In genomic region chr15:68229386-68230156, GRCh38 we compare ENCODE assay signal across 1 cellular context.
TF ChIP-seq lines count a peak whose summit lies in the region.

Gene CLN6 (minus strand): TSS chr15:68229728. CDS start chr15:68229584, 144 bp downstream.

TF ChIP-seq in IMR-90, 13 proteins besides CTCF, POLR2A, EP300 and RAD21 (continued from another document):
- TF ChIP-seq, protein P1, sequence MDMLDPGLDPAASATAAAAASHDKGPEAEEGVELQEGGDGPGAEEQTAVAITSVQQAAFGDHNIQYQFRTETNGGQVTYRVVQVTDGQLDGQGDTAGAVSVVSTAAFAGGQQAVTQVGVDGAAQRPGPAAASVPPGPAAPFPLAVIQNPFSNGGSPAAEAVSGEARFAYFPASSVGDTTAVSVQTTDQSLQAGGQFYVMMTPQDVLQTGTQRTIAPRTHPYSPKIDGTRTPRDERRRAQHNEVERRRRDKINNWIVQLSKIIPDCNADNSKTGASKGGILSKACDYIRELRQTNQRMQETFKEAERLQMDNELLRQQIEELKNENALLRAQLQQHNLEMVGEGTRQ (IDR thresholded peaks at IDR 0.05; ENCODE audit: low read depth, low read length), result peak; percentile 91
- TF ChIP-seq BHLHE40 (IDR thresholded peaks at IDR 0.05; ENCODE audit: low read depth, low read length) (peak; percentile 89), ELK1 (IDR thresholded peaks at IDR 0.05; ENCODE audit: borderline replicate concordance, low read depth, low read length) (no peak), CEBPB (IDR thresholded peaks at IDR 0.05; ENCODE audit: low read depth, low read length) (no peak), MAZ (IDR thresholded peaks at IDR 0.05; ENCODE audit: borderline replicate concordance, low read depth, low read length) (0 out of 2 replicates have a peak, but pooled peaks have one; percentile 52), SMC3 (IDR thresholded peaks at IDR 0.05; ENCODE audit: low read depth, low read length) (no peak)
